7 cellular contexts compared by ENCODE assay signal in the genomic region with DNA sequence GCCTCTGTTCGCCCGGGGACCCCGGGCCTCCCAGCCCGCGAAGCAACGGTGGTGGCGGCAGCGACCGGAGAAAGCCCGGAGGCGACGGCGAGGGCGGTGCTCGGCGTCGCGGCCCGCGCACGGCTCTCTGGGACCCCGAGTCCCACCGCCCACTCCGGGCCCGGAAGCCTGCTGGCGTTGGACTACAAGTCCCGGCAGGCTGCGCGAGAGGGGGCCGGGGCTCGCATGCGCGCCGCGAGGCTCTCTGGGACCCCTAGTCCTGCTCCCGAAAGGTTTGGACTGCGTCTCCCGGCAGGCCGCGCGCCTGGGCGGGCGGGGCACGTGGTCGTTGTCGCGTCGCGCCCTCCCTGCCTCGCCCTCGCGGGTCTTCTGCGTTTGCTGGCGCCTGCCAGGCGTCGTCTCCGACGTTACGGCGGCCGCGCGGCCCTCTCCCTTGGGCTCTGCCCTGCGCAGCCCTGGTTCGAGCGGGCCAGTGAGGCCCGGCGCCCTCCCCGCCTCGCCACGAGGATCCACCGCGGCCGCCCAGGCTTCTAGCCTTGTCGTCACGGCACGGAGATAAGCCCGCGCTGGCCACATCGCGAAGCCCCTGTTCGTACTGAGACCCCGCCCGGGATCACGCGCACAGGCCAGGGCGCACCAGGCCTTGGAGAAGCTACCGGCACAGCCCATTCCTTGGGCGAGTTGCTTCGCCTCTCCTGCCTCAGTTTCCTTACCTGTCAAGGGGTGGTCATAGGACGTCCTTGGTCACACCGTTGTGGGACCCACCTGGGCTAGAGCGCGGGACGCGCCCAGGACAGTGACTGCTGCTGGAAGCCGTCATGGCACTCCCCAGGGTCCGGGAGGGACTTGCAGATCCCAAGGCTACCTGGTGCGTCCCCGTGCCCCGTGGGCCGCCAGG. TPM values are rescaled to one million over a fixed set of nuclear protein-coding genes. Genes with fewer than 3 reads are reported as not detected.
DNase-seq lines count a peak whose midpoint lies in the region; ATAC-seq, FAIRE-seq and TF ChIP-seq lines count a peak whose summit lies in the region.

Gene STK25, minus strand, starts transcription at position 75 of the 898 bp plus-strand sequence. CDS start 549 bp downstream, outside the sequence.

- peaks cover 20% of the 10 kb centered on the region for H3K4me1 ChIP-seq in hepatocyte (ENCODE audit: insufficient read depth)

- H3K79me2 ChIP-seq in hepatocyte = peaks cover 43% of the 10 kb centered on the region

- peak within 1 kb of the TSS; percentile 83 for H3K4me3 ChIP-seq in astrocyte of the cerebellum (ENCODE audit: low read depth, low read length)
- H3K4me3 ChIP-seq in hepatocyte = peak within 1 kb of the TSS; percentile 57

- H4K20me1 ChIP-seq in hepatocyte (ENCODE audit: insufficient read depth, poor library complexity, severe bottlenecking) = peaks cover 37% of the 10 kb centered on the region

- ATAC-seq in HG02981 (IDR thresholded peaks at IDR 0.05; ENCODE audit: unreplicated experiment) = peak; percentile 97

- DNase-seq in GM18507 (ENCODE audit: extremely low spot score, insufficient read length, low read depth) (peak; percentile 98), NCI-H2029 treated with DMSO at 0.1 percent for 48 hours (lab: John Stamatoyannopoulos, UW) (peak; percentile 48), T-helper 9 cell (peak; percentile 95), astrocyte of the cerebellum (ENCODE audit: low read depth) (peak; percentile 94), hepatocyte (ENCODE audit: low spot score) (peak; percentile 99), retina (peak; percentile 98)

- H3K9me2 ChIP-seq in hepatocyte (replicated peaks; ENCODE audit: insufficient read depth) = no peaks in the 10 kb centered on the region

- in situ Hi-C loops in astrocyte of the cerebellum (cut with HindIII; ENCODE audit: low sequenced_read_pairs) = no loop called here

- H3K27ac ChIP-seq in hepatocyte = peak within 1 kb of the TSS; percentile 85

- FAIRE-seq in GM18507 (lab: Jason Lieb, UNC) = peak; percentile 97

- no peaks in the 10 kb centered on the region for H3K27me3 ChIP-seq in hepatocyte

- no peak for TF ChIP-seq CTCF in astrocyte of the cerebellum (IDR thresholded peaks at IDR 0.05; ENCODE audit: low read depth, low read length, missing control alignments)
- TF ChIP-seq CTCF in hepatocyte (IDR thresholded peaks at IDR 0.05; ENCODE audit: poor library complexity) = no peak

- H3K36me3 ChIP-seq in hepatocyte (replicated peaks; ENCODE audit: insufficient read depth, low read depth) = no peaks in the 10 kb centered on the region

- H3K9me3 ChIP-seq in hepatocyte (ENCODE audit: low read depth) = no peaks in the 10 kb centered on the region

- H3K4me2 ChIP-seq in hepatocyte = peak within 1 kb of the TSS; percentile 100

- 5% methylated on average over 102 of the region's 102 CpGs for WGBS in hepatocyte (ENCODE audit: low lambda C conversion rate, missing lambda C conversion rate)

- peak within 1 kb of the TSS; percentile 84 for H2AFZ ChIP-seq in hepatocyte

RNA-seq across cellular contexts. Expression of gene STK25, which starts in this region (rescaled TPM):
- total RNA-seq in hepatocyte = 177 and 183 TPM in 2 replicates
- 192 and 199 TPM in 2 replicates for polyA plus RNA-seq in hepatocyte

Comparison
In these comparisons a context has a peak if more than half of its experiments do, and no peak if none do; other contexts are left out.
1. Peak in every context shown above with its lines: DNase-seq, ATAC-seq, H3K4me3 ChIP-seq and H3K27ac ChIP-seq.
2. DNase-seq: peak in every context shown above with its lines; median percentile 99 in hepatocyte; 98 in GM18507; 98 in retina; 95 in T-helper 9 cell; 94 in astrocyte of the cerebellum; 48 in NCI-H2029 treated with DMSO at 0.1 percent for 48 hours.